Comparison of ENCODE assay signal across 12 cellular contexts in genomic region chr2:231300020-231300721, GRCh38.
A peak's percentile ranks its signal among the peaks of the same experiment; 100 is the strongest.
DNase-seq lines count a peak whose midpoint lies in the region; ATAC-seq and TF ChIP-seq lines count a peak whose summit lies in the region.
"Had no signal": no experiment of that assay in that cellular context is flagged by ENCODE, and none has a peak within 500 bp of the region (broad histone marks: within the 10 kb centered on the region; RNA-seq: fewer than 3 reads in every experiment).

No MANE protein-coding gene starts in this region.

- H4K20me1 ChIP-seq in BLaER1 treated with 17β-estradiol and CSF1 and Interleukin-3, amounts not matched to agents 10 nM and 100 nM, result no peaks in the 10 kb centered on the region

- H3K4me2 ChIP-seq in BLaER1 treated with 17β-estradiol and CSF1 and Interleukin-3, amounts not matched to agents 10 nM and 100 nM, result peak overlapping the region; percentile 19 to 84 (median 60)

- H3K4me1 ChIP-seq in BLaER1 treated with 17β-estradiol and CSF1 and Interleukin-3, amounts not matched to agents 10 nM and 100 nM, result peaks cover 30 to 65% (median 41%) of the 10 kb centered on the region in 10 experiments
- H3K4me1 ChIP-seq in left lung, result peaks cover 3 to 40% of the 10 kb centered on the region in 2 donors
- H3K4me1 ChIP-seq in foreskin keratinocyte, result no peaks in the 10 kb centered on the region

- TF ChIP-seq CTCF in WTC11 (IDR thresholded peaks at IDR 0.05) (no peak), left lung (IDR thresholded peaks at IDR 0.05) (no peak), foreskin keratinocyte (conservative IDR thresholded peaks at IDR 0.05) (no peak)

- no peaks in the 10 kb centered on the region for H3K36me3 Mint-ChIP-seq in WTC11
- H3K36me3 Mint-ChIP-seq in activated T-cell treated with anti-CD3 and anti-CD28 coated beads, Interleukin-2, amount 50 U/mL, for 72 hours (ENCODE audit: insufficient read depth in 2 of 2), result no peaks in the 10 kb centered on the region

- H3K4me3 Mint-ChIP-seq in WTC11, result no peak overlapping the region
- H3K4me3 Mint-ChIP-seq in activated T-cell treated with anti-CD3 and anti-CD28 coated beads, Interleukin-2, amount 50 U/mL, for 72 hours, result no peak overlapping the region
- H3K4me3 Mint-ChIP-seq: central memory CD8-positive, alpha-beta T cell; T-helper 1 cell treated with Interleukin-12 subunit alpha and Interleukin-12 subunit beta and Interleukin-4 antibody, amounts not matched to agents 30 μg/mL and 1 μg/mL, for 36 hours had no signal

- no peak for DNase-seq in WTC11 (ENCODE audit: low spot score)
- DNase-seq in left lung, result no peak
- no peak for DNase-seq in foreskin keratinocyte
- DNase-seq in NCI-H187 (lab: John Stamatoyannopoulos, UW), result no peak
- DNase-seq in activated T-cell treated with anti-CD3 and anti-CD28 coated beads, Interleukin-2, amount 50 U/mL, for 72 hours, result no peak
- DNase-seq: AML-193, ovary had no signal

- H3K27me3 ChIP-seq in BLaER1 treated with 17β-estradiol and CSF1 and Interleukin-3, amounts not matched to agents 10 nM and 100 nM, result no peaks in the 10 kb centered on the region
- H3K27me3 ChIP-seq in left lung, result no peaks in the 10 kb centered on the region
- no peaks in the 10 kb centered on the region for H3K27me3 ChIP-seq in foreskin keratinocyte
- H3K27me3 ChIP-seq: ovary had no signal

- no peak overlapping the region for H3K9ac ChIP-seq in BLaER1 treated with 17β-estradiol and CSF1 and Interleukin-3, amounts not matched to agents 10 nM and 100 nM

- peak; percentile 35 for ATAC-seq in HG02642 (IDR thresholded peaks at IDR 0.05; ENCODE audit: poor library complexity, unreplicated experiment)
- no peak for ATAC-seq in WTC11
- ATAC-seq in left lung, result peak; percentile 81
- no peak for ATAC-seq in HG03045 (IDR thresholded peaks at IDR 0.05; ENCODE audit: unreplicated experiment)
- no peak for ATAC-seq in foreskin keratinocyte
- no peak for ATAC-seq in activated T-cell treated with anti-CD3 and anti-CD28 coated beads, Interleukin-2, amount 50 U/mL, for 72 hours (replicated peaks in 1 of 2)

- POLR2A ChIA-PET in WTC11 (lab: Charles Lee), result no interaction called here

- peaks cover 28% of the 10 kb centered on the region for H3K4me1 Mint-ChIP-seq in WTC11
- H3K4me1 Mint-ChIP-seq in activated T-cell treated with anti-CD3 and anti-CD28 coated beads, Interleukin-2, amount 50 U/mL, for 72 hours (ENCODE audit: low read depth), result no peaks in the 10 kb centered on the region
- H3K4me1 Mint-ChIP-seq: central memory CD8-positive, alpha-beta T cell had no signal

- no peaks in the 10 kb centered on the region for H3K27me3 Mint-ChIP-seq in WTC11 (ENCODE audit: low read depth)
- H3K27me3 Mint-ChIP-seq in activated T-cell treated with anti-CD3 and anti-CD28 coated beads, Interleukin-2, amount 50 U/mL, for 72 hours (ENCODE audit: low read depth), result no peaks in the 10 kb centered on the region
- H3K27me3 Mint-ChIP-seq: central memory CD8-positive, alpha-beta T cell had no signal

- intact Hi-C loops in left lung (cut with DNase I), result no loop called here

- H3K27ac ChIP-seq in BLaER1 treated with 17β-estradiol and CSF1 and Interleukin-3, amounts not matched to agents 10 nM and 100 nM, result peak overlapping the region in 2 of 11 experiments; percentile 24 to 37; a peak in 2 of 22 replicates
- H3K27ac ChIP-seq in left lung, result peak overlapping the region; percentile 63 to 69
- H3K27ac ChIP-seq in foreskin keratinocyte, result no peak overlapping the region
- H3K27ac ChIP-seq: ovary had no signal

- H3K9me3 ChIP-seq in BLaER1 treated with 17β-estradiol and CSF1 and Interleukin-3, amounts not matched to agents 10 nM and 100 nM (replicated peaks in 1 of 11), result no peaks in the 10 kb centered on the region
- H3K9me3 ChIP-seq in left lung, result no peaks in the 10 kb centered on the region
- H3K9me3 ChIP-seq: ovary had no signal

- peak overlapping the region; percentile 10; the same call in 1 of the 2 replicates for H3K27ac Mint-ChIP-seq in WTC11
- H3K27ac Mint-ChIP-seq in activated T-cell treated with anti-CD3 and anti-CD28 coated beads, Interleukin-2, amount 50 U/mL, for 72 hours, result no peak overlapping the region
- H3K27ac Mint-ChIP-seq: T-helper 1 cell treated with Interleukin-12 subunit alpha and Interleukin-12 subunit beta and Interleukin-4 antibody, amounts not matched to agents 30 μg/mL and 1 μg/mL, for 36 hours had no signal

- no peaks in the 10 kb centered on the region for H3K9me3 Mint-ChIP-seq in WTC11
- H3K9me3 Mint-ChIP-seq in activated T-cell treated with anti-CD3 and anti-CD28 coated beads, Interleukin-2, amount 50 U/mL, for 72 hours, result no peaks in the 10 kb centered on the region
- H3K9me3 Mint-ChIP-seq: central memory CD8-positive, alpha-beta T cell; T-helper 1 cell treated with Interleukin-12 subunit alpha and Interleukin-12 subunit beta and Interleukin-4 antibody, amounts not matched to agents 30 μg/mL and 1 μg/mL, for 36 hours had no signal

- H3K36me3 ChIP-seq in BLaER1 treated with 17β-estradiol and CSF1 and Interleukin-3, amounts not matched to agents 10 nM and 100 nM, result no peaks in the 10 kb centered on the region
- no peaks in the 10 kb centered on the region for H3K36me3 ChIP-seq in left lung
- H3K36me3 ChIP-seq: ovary had no signal

- CTCF ChIA-PET in WTC11 (lab: Charles Lee), result interaction anchor here (0.8 to 1.9 kb wide), 3 partner anchors 93 to 113 kb away, joined by 3 to 7 read pairs (median 3); no protein-coding TSS in a partner anchor

- no peak overlapping the region for H3K4me3 ChIP-seq in BLaER1 treated with 17β-estradiol and CSF1 and Interleukin-3, amounts not matched to agents 10 nM and 100 nM
- H3K4me3 ChIP-seq in left lung, result no peak overlapping the region
- H3K4me3 ChIP-seq: ovary had no signal

TF ChIP-seq in WTC11, 78 proteins besides CTCF, POLR2A, EP300 and RAD21 (continues in another document):
- TF ChIP-seq, protein P1, sequence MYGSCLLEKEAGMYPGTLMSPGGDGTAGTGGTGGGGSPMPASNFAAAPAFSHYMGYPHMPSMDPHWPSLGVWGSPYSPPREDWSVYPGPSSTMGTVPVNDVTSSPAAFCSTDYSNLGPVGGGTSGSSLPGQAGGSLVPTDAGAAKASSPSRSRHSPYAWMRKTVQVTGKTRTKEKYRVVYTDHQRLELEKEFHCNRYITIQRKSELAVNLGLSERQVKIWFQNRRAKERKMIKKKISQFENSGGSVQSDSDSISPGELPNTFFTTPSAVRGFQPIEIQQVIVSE (CRISPR knock-in tag; IDR thresholded peaks at IDR 0.05; ENCODE audit: borderline replicate concordance), result no peak
- TF ChIP-seq GRHL2 (CRISPR knock-in tag; IDR thresholded peaks at IDR 0.05; ENCODE audit: insufficient replicate concordance, severe bottlenecking) (no peak), RELA (CRISPR knock-in tag; IDR thresholded peaks at IDR 0.05; ENCODE audit: borderline replicate concordance) (no peak), GABPB1 (CRISPR knock-in tag; IDR thresholded peaks at IDR 0.05) (no peak), USF1 (CRISPR knock-in tag; IDR thresholded peaks at IDR 0.05) (no peak), ZNF219 (CRISPR knock-in tag; IDR thresholded peaks at IDR 0.05; ENCODE audit: borderline replicate concordance) (no peak), MYBL2 (CRISPR knock-in tag; IDR thresholded peaks at IDR 0.05) (no peak), IRF1 (CRISPR knock-in tag; IDR thresholded peaks at IDR 0.05) (no peak), ZNF138 (CRISPR knock-in tag; conservative IDR thresholded peaks at IDR 0.05) (no peak), ZNF232 (CRISPR knock-in tag; IDR thresholded peaks at IDR 0.05) (no peak), PRRX2 (CRISPR knock-in tag; IDR thresholded peaks at IDR 0.05) (no peak), SMAD3 (CRISPR knock-in tag; IDR thresholded peaks at IDR 0.05; ENCODE audit: borderline replicate concordance) (no peak), SMAD4 (CRISPR knock-in tag; IDR thresholded peaks at IDR 0.05) (no peak), CREM (CRISPR knock-in tag; IDR thresholded peaks at IDR 0.05) (no peak), AR (CRISPR knock-in tag; IDR thresholded peaks at IDR 0.05) (no peak)

Comparison
In these comparisons a context has a peak if more than half of its experiments do, and no peak if none do; other contexts are left out.
1. ATAC-seq: peak in HG02642 (single experiment) and left lung (single experiment); none in WTC11 (single experiment), HG03045 (single experiment), foreskin keratinocyte (single experiment) and activated T-cell treated with anti-CD3 and anti-CD28 coated beads, Interleukin-2, amount 50 U/mL, for 72 hours (0 of 2).